27 cellular contexts compared by ENCODE assay signal in the genomic region with DNA sequence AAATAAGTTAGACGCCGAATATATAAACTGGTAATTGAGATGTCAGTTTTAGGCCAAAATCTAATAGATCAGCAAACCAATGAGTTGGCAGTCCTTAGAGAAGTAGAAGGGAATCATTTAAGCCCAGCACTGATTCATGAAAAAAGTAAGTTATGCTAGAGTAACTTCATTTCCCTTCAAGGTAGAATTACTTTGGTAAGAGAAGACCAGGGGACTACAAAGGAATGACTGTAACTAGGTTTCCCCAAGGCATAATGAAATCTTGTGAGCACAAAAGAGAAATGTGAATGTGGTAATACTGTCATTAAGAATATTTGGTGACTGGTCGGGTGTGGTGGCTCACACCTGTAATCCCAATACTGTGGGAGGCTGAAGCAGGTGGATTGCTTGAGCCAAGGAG.
"Had no signal": no experiment of that assay in that cellular context is flagged by ENCODE, and none has a peak within 500 bp of the region (broad histone marks: within the 10 kb centered on the region; RNA-seq: fewer than 3 reads in every experiment).

No MANE protein-coding gene starts in this region.

- ATAC-seq: effector memory CD8-positive, alpha-beta T cell; esophagus mucosa; gastrocnemius medialis; left colon; left lung; left ventricle myocardium superior; lower lobe of right lung had no signal

- DNase-seq: colonic mucosa; cortex of kidney; effector CD8-positive, alpha-beta T cell; effector memory CD8-positive, alpha-beta T cell; endodermal cell; erythroblast; esophagus squamous epithelium; foreskin fibroblast; foreskin melanocyte; gastrocnemius medialis; glutamatergic neuron; head of caudate nucleus; heart right ventricle; hippocampal formation; left colon; left lung; left ventricle myocardium superior; lower lobe of right lung; mesendoderm; midbrain had no signal

- H3K27me3 Mint-ChIP-seq: dendritic cell treated with granulocyte-macrophage colony-stimulating factor and Interleukin-4, amounts not matched to agents 40 ng/mL and 50 ng/mL, for 4 days; effector memory CD8-positive, alpha-beta T cell; memory B cell had no signal

- H3K27me3 ChIP-seq: colonic mucosa, esophagus squamous epithelium, gastrocnemius medialis, heart right ventricle, left lung had no signal

- H3K4me3 ChIP-seq: colonic mucosa, esophagus squamous epithelium, gastrocnemius medialis, heart right ventricle, left lung, lower lobe of right lung had no signal

- H3K27ac Mint-ChIP-seq: dendritic cell treated with granulocyte-macrophage colony-stimulating factor and Interleukin-4, amounts not matched to agents 40 ng/mL and 50 ng/mL, for 4 days; effector memory CD8-positive, alpha-beta T cell; endodermal cell; memory B cell had no signal

- H3K9me3 Mint-ChIP-seq: dendritic cell treated with granulocyte-macrophage colony-stimulating factor and Interleukin-4, amounts not matched to agents 40 ng/mL and 50 ng/mL, for 4 days; effector memory CD8-positive, alpha-beta T cell; endodermal cell; memory B cell had no signal

- H3K36me3 ChIP-seq: colonic mucosa, gastrocnemius medialis, heart right ventricle, left lung, lower lobe of right lung had no signal

- H3K4me1 Mint-ChIP-seq: endodermal cell, memory B cell had no signal

- H3K27ac ChIP-seq: colonic mucosa, epithelial cell of prostate, esophagus squamous epithelium, gastrocnemius medialis, lower lobe of right lung had no signal

- FAIRE-seq: endometrium, islet of Langerhans, keratinocyte had no signal

- H3K9me3 ChIP-seq: colonic mucosa, esophagus squamous epithelium, gastrocnemius medialis, heart right ventricle, left lung, lower lobe of right lung had no signal

- H3K4me3 Mint-ChIP-seq: dendritic cell treated with granulocyte-macrophage colony-stimulating factor and Interleukin-4, amounts not matched to agents 40 ng/mL and 50 ng/mL, for 4 days; effector memory CD8-positive, alpha-beta T cell; endodermal cell; memory B cell had no signal

- H3K4me1 ChIP-seq: colonic mucosa, esophagus squamous epithelium, left lung, lower lobe of right lung had no signal
